ENCODE assay signal across 13 cellular contexts in genomic region chr3:195116393-195117185, GRCh38.
"Had no signal": no experiment of that assay in that cellular context is flagged by ENCODE, and none has a peak within 500 bp of the region (broad histone marks: within the 10 kb centered on the region; RNA-seq: fewer than 3 reads in every experiment).

No MANE protein-coding gene starts in this region.

- DNase-seq: activated CD4-positive, alpha-beta memory T cell treated with anti-CD3 and anti-CD28 coated beads for 36 hours; activated CD4-positive, CD25-positive, alpha-beta regulatory T cell treated with anti-CD3 and anti-CD28 coated beads, Interleukin-2, amount 50 U/mL, for 72 hours; activated T-cell treated with anti-CD3 and anti-CD28 coated beads, Interleukin-2, amount 50 U/mL, for 72 hours; aorta; gastrocnemius medialis; kidney glomerular epithelial cell; midbrain; naive B cell had no signal

- H3K9me3 Mint-ChIP-seq: activated CD4-positive, alpha-beta memory T cell treated with anti-CD3 and anti-CD28 coated beads for 36 hours; activated T-cell treated with anti-CD3 and anti-CD28 coated beads, Interleukin-2, amount 50 U/mL, for 72 hours; naive B cell; T-helper 1 cell treated with Interleukin-12 subunit alpha and Interleukin-12 subunit beta and Interleukin-4 antibody, amounts not matched to agents 30 μg/mL and 1 μg/mL, for 36 hours had no signal

- H3K4me1 ChIP-seq: gastrocnemius medialis had no signal

- H3K36me3 ChIP-seq: gastrocnemius medialis, right atrium auricular region, tibial nerve had no signal

- H3K9me3 ChIP-seq: gastrocnemius medialis, right atrium auricular region, tibial nerve had no signal

- H3K27ac ChIP-seq: epithelial cell of prostate, right atrium auricular region, tibial nerve had no signal

- H3K4me3 Mint-ChIP-seq: activated CD4-positive, alpha-beta memory T cell treated with anti-CD3 and anti-CD28 coated beads for 36 hours; activated T-cell treated with anti-CD3 and anti-CD28 coated beads, Interleukin-2, amount 50 U/mL, for 72 hours; T-helper 1 cell treated with Interleukin-12 subunit alpha and Interleukin-12 subunit beta and Interleukin-4 antibody, amounts not matched to agents 30 μg/mL and 1 μg/mL, for 36 hours had no signal

- H3K27me3 Mint-ChIP-seq: activated CD4-positive, alpha-beta memory T cell treated with anti-CD3 and anti-CD28 coated beads for 36 hours had no signal

- H3K36me3 Mint-ChIP-seq: activated CD4-positive, alpha-beta memory T cell treated with anti-CD3 and anti-CD28 coated beads for 36 hours; naive B cell had no signal

- H3K27me3 ChIP-seq: gastrocnemius medialis, right atrium auricular region, tibial nerve had no signal

- ATAC-seq: activated T-cell treated with anti-CD3 and anti-CD28 coated beads, Interleukin-2, amount 50 U/mL, for 72 hours; gastrocnemius medialis had no signal

- H3K4me2 ChIP-seq: smooth muscle cell had no signal

- H3K27ac Mint-ChIP-seq: activated CD4-positive, alpha-beta memory T cell treated with anti-CD3 and anti-CD28 coated beads for 36 hours; activated T-cell treated with anti-CD3 and anti-CD28 coated beads, Interleukin-2, amount 50 U/mL, for 72 hours; T-helper 1 cell treated with Interleukin-12 subunit alpha and Interleukin-12 subunit beta and Interleukin-4 antibody, amounts not matched to agents 30 μg/mL and 1 μg/mL, for 36 hours had no signal

- H3K4me3 ChIP-seq: gastrocnemius medialis, right atrium auricular region, smooth muscle cell, tibial nerve had no signal
